ENCODE assay signal across 8 cellular contexts in the genomic region with DNA sequence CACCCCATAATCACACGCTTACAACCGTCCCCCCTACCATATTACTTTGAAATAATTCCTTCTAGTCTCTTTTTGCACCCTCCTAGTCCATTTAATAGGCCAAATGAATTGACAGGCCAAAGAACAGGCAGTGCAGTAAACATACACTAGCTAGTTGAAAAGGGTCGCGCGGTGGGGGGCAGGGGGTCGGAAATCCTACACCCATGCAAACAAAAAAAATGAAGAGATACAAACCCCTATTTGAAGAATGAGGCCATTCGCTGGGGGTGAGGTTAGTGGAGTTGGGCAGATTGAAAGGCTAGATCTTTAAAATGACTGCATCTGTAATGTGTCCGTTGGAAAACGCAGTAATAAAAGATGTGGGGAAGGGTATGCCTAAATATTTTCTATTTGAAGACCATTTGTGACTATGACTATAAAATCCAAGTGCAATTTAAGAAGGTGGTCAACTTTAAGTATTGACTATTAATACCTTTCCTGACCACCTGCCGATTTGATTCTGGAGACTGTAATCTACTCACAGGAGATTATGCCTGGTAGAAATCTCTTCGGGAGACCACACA. TPM values are rescaled to one million over a fixed set of nuclear protein-coding genes. Genes with fewer than 3 reads are reported as not detected.
DNase-seq lines count a peak whose midpoint lies in the region; ATAC-seq lines count a peak whose summit lies in the region.

No MANE protein-coding gene starts in this region.

- CTCF ChIA-PET in activated CD8-positive, alpha-beta memory T cell treated with anti-CD3 and anti-CD28 coated beads, Interleukin-2, amount 10 ng/mL, durations not matched to agents 7 days and 5 days (lab: Charles Lee), result interaction anchor here (0.9 to 2.9 kb wide), 4 partner anchors 31 to 260 kb away, joined by 3 to 12 read pairs (median 4); a partner anchor contains a TSS
- CTCF ChIA-PET in activated CD4-positive, alpha-beta memory T cell treated with anti-CD3 and anti-CD28 coated beads for 36 hours (lab: Charles Lee), result interaction anchor here (0.9 to 1.4 kb wide), 3 partner anchors 44 to 829 kb away, joined by 3 to 5 read pairs (median 5); a partner anchor contains a TSS

- no peak for DNase-seq in activated CD8-positive, alpha-beta memory T cell treated with anti-CD3 and anti-CD28 coated beads, Interleukin-2, amount 10 ng/mL, durations not matched to agents 7 days and 5 days
- DNase-seq in activated CD8-positive, alpha-beta memory T cell treated with anti-CD3 and anti-CD28 coated beads, Interleukin-2, amount 50 U/mL, for 48 hours, result no peak
- no peak for DNase-seq in activated CD4-positive, alpha-beta memory T cell treated with anti-CD3 and anti-CD28 coated beads for 36 hours
- DNase-seq in substantia nigra (lab: John Stamatoyannopoulos, UW) (peak in 1 of 49 donors; percentile 0), DMS79 (lab: John Stamatoyannopoulos, UW) (no peak)

- intact Hi-C loops in activated CD4-positive, alpha-beta memory T cell treated with anti-CD3 and anti-CD28 coated beads for 36 hours (cut with micrococcal nuclease), result loop anchor here (1.0 to 2.0 kb wide), 4 partner anchors 57 to 759 kb away; a partner anchor contains a TSS

- H3K27me3 Mint-ChIP-seq in activated CD8-positive, alpha-beta memory T cell treated with anti-CD3 and anti-CD28 coated beads, Interleukin-2, amount 10 ng/mL, durations not matched to agents 7 days and 5 days, result peaks cover 6% of the 10 kb centered on the region
- peaks cover 2% of the 10 kb centered on the region for H3K27me3 Mint-ChIP-seq in activated CD4-positive, alpha-beta memory T cell treated with anti-CD3 and anti-CD28 coated beads for 36 hours

- peaks cover 27% of the 10 kb centered on the region for H3K4me1 Mint-ChIP-seq in activated CD8-positive, alpha-beta memory T cell treated with anti-CD3 and anti-CD28 coated beads, Interleukin-2, amount 10 ng/mL, durations not matched to agents 7 days and 5 days
- H3K4me1 Mint-ChIP-seq in activated CD4-positive, alpha-beta memory T cell treated with anti-CD3 and anti-CD28 coated beads for 36 hours (ENCODE audit: low read depth), result peaks cover 21% of the 10 kb centered on the region

- H3K4me3 ChIP-seq in iPS-18c (ENCODE audit: insufficient read depth, low read depth, low read length), result peak overlapping the region; percentile 96

- POLR2A ChIA-PET in activated CD4-positive, alpha-beta memory T cell treated with anti-CD3 and anti-CD28 coated beads for 36 hours (lab: Charles Lee), result interaction anchor here (1.0 kb wide), 1 partner anchor 275 kb away, joined by 3 read pairs; no protein-coding TSS in a partner anchor

- H3K27ac ChIP-seq in substantia nigra (ENCODE audit: low read depth, low read length, poor library complexity, severe bottlenecking), result peak overlapping the region; percentile 82

- ATAC-seq in activated CD8-positive, alpha-beta memory T cell treated with anti-CD3 and anti-CD28 coated beads, Interleukin-2, amount 10 ng/mL, durations not matched to agents 7 days and 5 days, result no peak
- no peak for ATAC-seq in HG02885 (IDR thresholded peaks at IDR 0.05; ENCODE audit: poor library complexity, unreplicated experiment)
- ATAC-seq in GM18867 (IDR thresholded peaks at IDR 0.05; ENCODE audit: unreplicated experiment), result no peak

- no peaks in the 10 kb centered on the region for H3K36me3 Mint-ChIP-seq in activated CD8-positive, alpha-beta memory T cell treated with anti-CD3 and anti-CD28 coated beads, Interleukin-2, amount 10 ng/mL, durations not matched to agents 7 days and 5 days
- peaks cover 2% of the 10 kb centered on the region for H3K36me3 Mint-ChIP-seq in activated CD4-positive, alpha-beta memory T cell treated with anti-CD3 and anti-CD28 coated beads for 36 hours

- peak overlapping the region; percentile 89 for H3K27ac Mint-ChIP-seq in activated CD8-positive, alpha-beta memory T cell treated with anti-CD3 and anti-CD28 coated beads, Interleukin-2, amount 10 ng/mL, durations not matched to agents 7 days and 5 days
- peak overlapping the region; percentile 94 for H3K27ac Mint-ChIP-seq in activated CD4-positive, alpha-beta memory T cell treated with anti-CD3 and anti-CD28 coated beads for 36 hours

- no peaks in the 10 kb centered on the region for H3K9me3 ChIP-seq in iPS-18c (ENCODE audit: control insufficient read depth, insufficient read depth, low read length)

- peak overlapping the region; percentile 93 for H3K4me3 Mint-ChIP-seq in activated CD8-positive, alpha-beta memory T cell treated with anti-CD3 and anti-CD28 coated beads, Interleukin-2, amount 10 ng/mL, durations not matched to agents 7 days and 5 days
- H3K4me3 Mint-ChIP-seq in activated CD4-positive, alpha-beta memory T cell treated with anti-CD3 and anti-CD28 coated beads for 36 hours, result peak overlapping the region; percentile 98

- no peaks in the 10 kb centered on the region for H3K9me3 Mint-ChIP-seq in activated CD8-positive, alpha-beta memory T cell treated with anti-CD3 and anti-CD28 coated beads, Interleukin-2, amount 10 ng/mL, durations not matched to agents 7 days and 5 days (ENCODE audit: low read depth)
- no peaks in the 10 kb centered on the region for H3K9me3 Mint-ChIP-seq in activated CD4-positive, alpha-beta memory T cell treated with anti-CD3 and anti-CD28 coated beads for 36 hours

RNA-seq across cellular contexts. Expression of a gene that starts 0.9 kb away (rescaled TPM):
- total RNA-seq in activated CD8-positive, alpha-beta memory T cell treated with anti-CD3 and anti-CD28 coated beads, Interleukin-2, amount 10 ng/mL, durations not matched to agents 7 days and 5 days, result 1 to 10 TPM; 4.5 to 5.4 TPM
- 1 to 10 TPM; 3.9 to 6.1 TPM for total RNA-seq in activated CD4-positive, alpha-beta memory T cell treated with anti-CD3 and anti-CD28 coated beads for 36 hours

RNA-seq across cellular contexts. Expression of a gene that starts 58.1 kb away (rescaled TPM):
- 1 to 10 TPM; 5.9 to 6.1 TPM for total RNA-seq in activated CD8-positive, alpha-beta memory T cell treated with anti-CD3 and anti-CD28 coated beads, Interleukin-2, amount 10 ng/mL, durations not matched to agents 7 days and 5 days
- total RNA-seq in activated CD4-positive, alpha-beta memory T cell treated with anti-CD3 and anti-CD28 coated beads for 36 hours, result 1 to 10 TPM; 6.4 to 6.9 TPM
